In genomic region chr3:47783673-47784072, GRCh38 we compare ENCODE assay signal across 22 cellular contexts. TPM values are rescaled to one million over a fixed set of nuclear protein-coding genes. Genes with fewer than 3 reads are reported as not detected.
DNase-seq lines count a peak whose midpoint lies in the region; ATAC-seq, FAIRE-seq and TF ChIP-seq lines count a peak whose summit lies in the region.
"Had no signal": no experiment of that assay in that cellular context is flagged by ENCODE, and none has a peak within 500 bp of the region (broad histone marks: within the 10 kb centered on the region; RNA-seq: fewer than 3 reads in every experiment).

No MANE protein-coding gene starts in this region.

- DNase-seq in activated CD4-positive, alpha-beta T cell treated with anti-CD3 and anti-CD28 coated beads, Interleukin-2, amount 10 ng/mL, durations not matched to agents 7 days and 5 days = no peak
- no peak for DNase-seq in activated CD4-positive, alpha-beta T cell treated with anti-CD3 and anti-CD28 coated beads for 1 hour
- no peak for DNase-seq in GM12878 (ENCODE audit: low read depth, low spot score)
- no peak for DNase-seq in neural crest cell (ENCODE audit: low read depth, low spot score)
- DNase-seq in NCI-H2081 treated with DMSO at 0.1 percent for 48 hours (lab: John Stamatoyannopoulos, UW) = no peak
- DNase-seq in left ventricle myocardium inferior = no peak
- DNase-seq in EL = no peak
- DNase-seq: AML-193; Calu3; CD8-positive, alpha-beta T cell; KBM-7; NCI-H1417 treated with DMSO at 0.1 percent for 48 hours; NCI-H1930; NCI-H2171 treated with DMSO at 0.1 percent for 48 hours; NCI-H446; NCI-H69; NK-92 treated with Interleukin-12 subunit alpha and Interleukin-12 subunit beta, amount 100 ng/mL, for 24 hours; RPMI8226; SHP77 treated with DMSO at 0.1 percent for 48 hours; SK-N-SH had no signal

- H3K9me3 ChIP-seq in GM12878 (replicated peaks; ENCODE audit: control insufficient read depth, insufficient read depth, low read length) = no peaks in the 10 kb centered on the region
- no peaks in the 10 kb centered on the region for H3K9me3 ChIP-seq in left ventricle myocardium inferior (replicated peaks)
- H3K9me3 ChIP-seq: SK-N-SH had no signal

- no peaks in the 10 kb centered on the region for H3K36me3 ChIP-seq in GM12878 (ENCODE audit: control insufficient read depth in 2 of 2, insufficient read depth in 2 of 2, low read length in 1 of 2)
- no peaks in the 10 kb centered on the region for H3K36me3 ChIP-seq in left ventricle myocardium inferior

- intact Hi-C loops in GM12878 (cut with micrococcal nuclease; ENCODE audit: unreplicated experiment) = loop anchor here (5.0 kb wide), 1 partner anchor 41 kb away; no protein-coding TSS in a partner anchor
- intact Hi-C loops in left ventricle myocardium inferior (cut with micrococcal nuclease) = no loop called here

- H3K27me3 ChIP-seq in GM12878 (replicated peaks in 1 of 2; ENCODE audit: control insufficient read depth in 2 of 2, insufficient read depth in 2 of 2, low read length in 1 of 2) (no peaks in the 10 kb centered on the region), left ventricle myocardium inferior (ENCODE audit: low read depth) (no peaks in the 10 kb centered on the region)

- no peak overlapping the region for H3K27ac Mint-ChIP-seq in activated CD4-positive, alpha-beta T cell treated with anti-CD3 and anti-CD28 coated beads, Interleukin-2, amount 10 ng/mL, durations not matched to agents 7 days and 5 days
- H3K27ac Mint-ChIP-seq in neural crest cell (ENCODE audit: unreplicated experiment) = no peak overlapping the region

- no peaks in the 10 kb centered on the region for H3K9me3 Mint-ChIP-seq in activated CD4-positive, alpha-beta T cell treated with anti-CD3 and anti-CD28 coated beads, Interleukin-2, amount 10 ng/mL, durations not matched to agents 7 days and 5 days
- no peaks in the 10 kb centered on the region for H3K9me3 Mint-ChIP-seq in neural crest cell
- H3K9me3 Mint-ChIP-seq: CD8-positive, alpha-beta T cell had no signal

- no peak for TF ChIP-seq EP300 in GM12878 (IDR thresholded peaks at IDR 0.05; ENCODE audit: borderline replicate concordance in 1 of 2, control insufficient read depth in 1 of 2, low read depth in 2 of 2, low read length in 2 of 2)

- H3K36me3 Mint-ChIP-seq in activated CD4-positive, alpha-beta T cell treated with anti-CD3 and anti-CD28 coated beads, Interleukin-2, amount 10 ng/mL, durations not matched to agents 7 days and 5 days (ENCODE audit: low read depth) = peaks cover 8% of the 10 kb centered on the region
- peaks cover 6% of the 10 kb centered on the region for H3K36me3 Mint-ChIP-seq in neural crest cell (ENCODE audit: low read depth)

- H3K4me2 ChIP-seq in GM12878 (ENCODE audit: control insufficient read depth, insufficient read depth) = peak overlapping the region; percentile 99; the same call in 1 of the 2 replicates
- H3K4me2 ChIP-seq: SK-N-SH had no signal

- H3K9ac ChIP-seq in GM12878 (ENCODE audit: control insufficient read depth, insufficient read depth, low read length) = no peak overlapping the region
- H3K9ac ChIP-seq: SK-N-SH had no signal

- no peak for TF ChIP-seq CTCF in GM12878 (IDR thresholded peaks at IDR 0.05 in 2 of 3, conservative IDR thresholded peaks at IDR 0.05 in 1 of 3; ENCODE audit: control insufficient read depth in 2 of 3, extremely low read depth in 1 of 3, insufficient read depth in 1 of 3, low read depth in 3 of 3, low read length in 3 of 3)
- no peak for TF ChIP-seq CTCF in neural crest cell (conservative IDR thresholded peaks at IDR 0.05)
- TF ChIP-seq CTCF in left ventricle myocardium inferior (IDR thresholded peaks at IDR 0.05; ENCODE audit: borderline replicate concordance) = no peak

- in situ Hi-C loops in GM12878 (cut with MboI) = no loop called here

- H3K27ac ChIP-seq in GM12878 (ENCODE audit: control insufficient read depth, insufficient read depth) (peak overlapping the region; percentile 97; the same call in 1 of the 2 replicates), left ventricle myocardium inferior (replicated peaks) (no peak overlapping the region)
- H3K27ac ChIP-seq: 22Rv1 had no signal

- peak overlapping the region; percentile 25 for H3K4me3 Mint-ChIP-seq in activated CD4-positive, alpha-beta T cell treated with anti-CD3 and anti-CD28 coated beads, Interleukin-2, amount 10 ng/mL, durations not matched to agents 7 days and 5 days
- peak overlapping the region; percentile 65 for H3K4me3 Mint-ChIP-seq in neural crest cell

- SMC1A ChIA-PET in GM12878 (lab: Charles Lee; ENCODE audit: uncharacterized antibody, unreplicated experiment) = interaction anchor here (0.8 to 1.3 kb wide), 2 partner anchors 19 to 70 kb away, joined by 3 read pairs; partner anchors contain the start of gene DHX30

- H3K27me3 Mint-ChIP-seq in activated CD4-positive, alpha-beta T cell treated with anti-CD3 and anti-CD28 coated beads, Interleukin-2, amount 10 ng/mL, durations not matched to agents 7 days and 5 days = no peaks in the 10 kb centered on the region
- peaks cover 3% of the 10 kb centered on the region for H3K27me3 Mint-ChIP-seq in neural crest cell (ENCODE audit: low read depth)

- no peak for TF ChIP-seq RAD21 in GM12878 (IDR thresholded peaks at IDR 0.05; ENCODE audit: insufficient read depth, low read depth, low read length)

- peaks cover 26% of the 10 kb centered on the region for H3K4me1 Mint-ChIP-seq in activated CD4-positive, alpha-beta T cell treated with anti-CD3 and anti-CD28 coated beads, Interleukin-2, amount 10 ng/mL, durations not matched to agents 7 days and 5 days
- peaks cover 31% of the 10 kb centered on the region for H3K4me1 Mint-ChIP-seq in neural crest cell

- H3K79me2 ChIP-seq in GM12878 (ENCODE audit: control insufficient read depth, insufficient read depth, low read length) = peaks cover 34% of the 10 kb centered on the region

- H4K20me1 ChIP-seq in GM12878 (ENCODE audit: control insufficient read depth, insufficient read depth) = no peaks in the 10 kb centered on the region

- RAD21 ChIA-PET in GM12878 (lab: Charles Lee; ENCODE audit: unreplicated experiment) = interaction anchor here (0.6 to 1.2 kb wide), 3 partner anchors 19 to 263 kb away, joined by 3 read pairs; no protein-coding TSS in a partner anchor

- H3K4me1 ChIP-seq in GM12878 (ENCODE audit: control insufficient read depth, insufficient read depth, low read length) = peaks cover 3% of the 10 kb centered on the region
- peaks cover 43% of the 10 kb centered on the region for H3K4me1 ChIP-seq in left ventricle myocardium inferior

- ATAC-seq in GM12878 (no peak), HG03469 (IDR thresholded peaks at IDR 0.05; ENCODE audit: unreplicated experiment) (no peak)
- ATAC-seq: CD8-positive, alpha-beta T cell had no signal

- no peak for FAIRE-seq in GM12878 (lab: Jason Lieb, UNC)

- no peak for TF ChIP-seq POLR2A in GM12878 (IDR thresholded peaks at IDR 0.05; ENCODE audit: low read depth, low read length)

- no TSS peak for BruUV-seq in GM12878 (replicated peaks; lab: Mats Ljungman, UMichigan)

- H3K4me3 ChIP-seq in GM12878 = no peak overlapping the region
- no peak overlapping the region for H3K4me3 ChIP-seq in left ventricle myocardium inferior

- CTCF ChIA-PET in activated CD4-positive, alpha-beta T cell treated with anti-CD3 and anti-CD28 coated beads, Interleukin-2, amount 10 ng/mL, durations not matched to agents 7 days and 5 days (lab: Charles Lee) = interaction anchor here (1.3 to 1.7 kb wide), 2 partner anchors 18 to 259 kb away, joined by 3 read pairs; no protein-coding TSS in a partner anchor
- CTCF ChIA-PET in GM12878 (lab: Yijun Ruan, JAX) = interaction anchor here (1.1 to 2.4 kb wide), 5 partner anchors 11 to 261 kb away, joined by 3 to 18 read pairs (median 4); no protein-coding TSS in a partner anchor

- H2AFZ ChIP-seq in GM12878 (ENCODE audit: control insufficient read depth, low read depth, low read length) = no peak overlapping the region; the same call in 1 of the 2 replicates

- POLR2A ChIA-PET in activated CD4-positive, alpha-beta T cell treated with anti-CD3 and anti-CD28 coated beads, Interleukin-2, amount 10 ng/mL, durations not matched to agents 7 days and 5 days (lab: Charles Lee) = no interaction called here
- POLR2A ChIA-PET in GM12878 (lab: Charles Lee) = no interaction called here

RNA-seq across cellular contexts. Expression of gene SMARCC1, which starts 2.0 kb away (rescaled TPM):
- total RNA-seq in activated CD4-positive, alpha-beta T cell treated with anti-CD3 and anti-CD28 coated beads, Interleukin-2, amount 10 ng/mL, durations not matched to agents 7 days and 5 days = 100 to 1,000 TPM in 1 of 2 experiments, 10 to 100 TPM in 1; 96.4 to 109 TPM
- 181 and 197 TPM in 2 replicates for total RNA-seq in GM12878 (2013; cell fraction: nucleolus; rRNA removed)
- total RNA-seq in GM12878 (2014; rRNA removed) (49.2 and 55.9 TPM in 2 replicates), GM12878 (2014; rRNA removed; fragmentation: Illumina TruSeq; extraction: Trizol) (62.7 and 65.0 TPM in 2 replicates), GM12878 (2021) (145 and 147 TPM in 2 replicates), neural crest cell (281 and 308 TPM in 2 replicates), left ventricle myocardium inferior (22.9 TPM)
- polyA plus RNA-seq in GM12878 (2011; ENCODE audit: low read depth) = 37.4 TPM
- polyA plus RNA-seq in GM12878 (2011; rRNA removed) (39.4 and 65.6 TPM in 2 replicates), GM12878 (2014; fragmentation: Illumina TruSeq; extraction: Trizol) (84.1 and 84.5 TPM in 2 replicates), GM12878 (2014; fragmentation: Nextera tagmentation; extraction: Ambion mirVana) (10 to 100 TPM; 26.6 to 29.2 TPM), GM12878 (2014; rRNA removed) (33.5 and 34.4 TPM in 2 replicates), GM12878 (2016; fragmentation: Nextera tagmentation; extraction: Ambion mirVana) (100 to 1,000 TPM; 116 to 120 TPM)
- 18.2 and 21.0 TPM in 2 replicates for polyA plus RNA-seq in GM12878 (2011; cell fraction: cytosol; rRNA removed)
- 35.7 and 50.6 TPM in 2 replicates for polyA plus RNA-seq in GM12878 (2011; cell fraction: nucleus; rRNA removed)
- 46.6 and 50.4 TPM in 2 replicates for polyA plus RNA-seq in GM12878 (2012)
- polyA minus RNA-seq in GM12878 (2011; rRNA and poly(A)+ RNA removed) = 56.6 and 89.7 TPM in 2 replicates
- 29.8 and 35.3 TPM in 2 replicates for polyA minus RNA-seq in GM12878 (2011; cell fraction: cytosol; rRNA and poly(A)+ RNA removed)
- polyA minus RNA-seq in GM12878 (2011; cell fraction: nucleus; rRNA and poly(A)+ RNA removed) = 31.7 and 57.6 TPM in 2 replicates

RNA-seq across cellular contexts. Expression of gene DHX30, which starts 19.3 kb away (rescaled TPM):
- 10 to 100 TPM; 73.2 to 77.8 TPM for total RNA-seq in activated CD4-positive, alpha-beta T cell treated with anti-CD3 and anti-CD28 coated beads, Interleukin-2, amount 10 ng/mL, durations not matched to agents 7 days and 5 days
- 116 and 118 TPM in 2 replicates for total RNA-seq in GM12878 (2013; cell fraction: nucleolus; rRNA removed)
- total RNA-seq in GM12878 (2014; rRNA removed) = 69.8 and 72.9 TPM in 2 replicates
- 33.9 and 37.5 TPM in 2 replicates for total RNA-seq in GM12878 (2014; rRNA removed; fragmentation: Illumina TruSeq; extraction: Trizol)
- 71.8 and 75.3 TPM in 2 replicates for total RNA-seq in GM12878 (2021)
- 10.4 TPM for polyA plus RNA-seq in GM12878 (2011; ENCODE audit: low read depth)
- 20.1 and 34.5 TPM in 2 replicates for polyA plus RNA-seq in GM12878 (2011; rRNA removed)
- 52.4 and 67.8 TPM in 2 replicates for polyA plus RNA-seq in GM12878 (2011; cell fraction: cytosol; rRNA removed)
- 192 and 236 TPM in 2 replicates for polyA plus RNA-seq in GM12878 (2011; cell fraction: nucleus; rRNA removed)
- 27.5 and 27.7 TPM in 2 replicates for polyA plus RNA-seq in GM12878 (2012)
- polyA plus RNA-seq in GM12878 (2014; fragmentation: Illumina TruSeq; extraction: Trizol) = 15.0 and 33.6 TPM in 2 replicates
- 10 to 100 TPM in 1 of 2 experiments, 1 to 10 TPM in 1; 9.5 to 12.6 TPM for polyA plus RNA-seq in GM12878 (2014; fragmentation: Nextera tagmentation; extraction: Ambion mirVana)
- 58.1 and 64.0 TPM in 2 replicates for polyA plus RNA-seq in GM12878 (2014; rRNA removed)
- polyA plus RNA-seq in GM12878 (2016; fragmentation: Nextera tagmentation; extraction: Ambion mirVana) = 10 to 100 TPM; 67.9 to 70.4 TPM
- 52.1 and 83.2 TPM in 2 replicates for polyA minus RNA-seq in GM12878 (2011; rRNA and poly(A)+ RNA removed)
- polyA minus RNA-seq in GM12878 (2011; cell fraction: cytosol; rRNA and poly(A)+ RNA removed) = 32.6 and 34.2 TPM in 2 replicates
- polyA minus RNA-seq in GM12878 (2011; cell fraction: nucleus; rRNA and poly(A)+ RNA removed) = 54.8 and 95.0 TPM in 2 replicates
- total RNA-seq in neural crest cell = 140 and 142 TPM in 2 replicates
- 49.8 TPM for total RNA-seq in left ventricle myocardium inferior
